18 cellular contexts compared by ENCODE assay signal in the genomic region with DNA sequence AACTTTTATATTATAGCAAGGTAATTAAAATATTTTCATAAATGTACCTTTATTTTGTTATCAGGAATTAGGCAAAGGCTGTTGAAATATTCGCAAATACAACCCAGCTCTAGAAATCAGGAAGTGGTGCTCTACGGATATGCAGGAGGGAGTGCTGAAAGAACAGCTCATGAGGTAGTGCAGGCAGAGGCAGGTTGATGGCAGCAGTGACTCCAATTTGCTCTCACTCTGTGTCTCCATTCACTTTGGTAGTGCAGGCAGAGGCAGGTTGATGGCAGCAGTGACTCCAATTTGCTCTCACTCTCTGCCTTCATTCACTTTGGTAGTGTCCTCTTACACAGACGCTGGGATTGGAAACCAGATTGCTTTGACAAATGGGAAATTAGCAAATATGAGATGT.
DNase-seq lines count a peak whose midpoint lies in the region; ATAC-seq and TF ChIP-seq lines count a peak whose summit lies in the region.
"Had no signal": no experiment of that assay in that cellular context is flagged by ENCODE, and none has a peak within 500 bp of the region (broad histone marks: within the 10 kb centered on the region; RNA-seq: fewer than 3 reads in every experiment).

No MANE protein-coding gene starts in this region.

- intact Hi-C loops in mammary epithelial cell (cut with micrococcal nuclease), result no loop called here

- CTCF ChIA-PET in mammary epithelial cell (lab: Charles Lee; ENCODE audit: low non-redundant PET), result interaction anchor here (0.5 to 0.7 kb wide), 2 partner anchors 152 to 1708 kb away, joined by 4 to 13 read pairs; no protein-coding TSS in a partner anchor

- no peak overlapping the region for H3K9ac ChIP-seq in mammary epithelial cell (ENCODE audit: insufficient read depth, low read length)

- no peak overlapping the region for H3K27ac ChIP-seq in mammary epithelial cell (ENCODE audit: insufficient read depth, low read depth, low read length)
- H3K27ac ChIP-seq: ascending aorta, dorsolateral prefrontal cortex, WERI-Rb-1 had no signal

- WGBS in mammary epithelial cell (ENCODE audit: low coverage, missing lambda C conversion rate), result 71% methylated on average over 3 of the region's 3 CpGs

- no peak for ATAC-seq in GM18907 (IDR thresholded peaks at IDR 0.05; ENCODE audit: unreplicated experiment)

- H3K9me3 ChIP-seq in mammary epithelial cell (replicated peaks; ENCODE audit: insufficient read depth, low read length), result no peaks in the 10 kb centered on the region
- H3K9me3 ChIP-seq: ascending aorta had no signal

- H3K4me2 ChIP-seq in mammary epithelial cell (ENCODE audit: insufficient read depth, low read depth, low read length), result no peak overlapping the region

- DNase-seq in T47D (ENCODE audit: low read depth in 1 of 2, low spot score in 1 of 2) (peak; percentile 26 to 82), mammary epithelial cell (no peak), NCI-H1092 treated with DMSO at 0.1 percent for 48 hours (lab: John Stamatoyannopoulos, UW) (peak; percentile 76), astrocyte of the hippocampus (ENCODE audit: low read depth, low spot score) (peak; percentile 18), renal cortical epithelial cell (ENCODE audit: low read depth) (peak; percentile 30)
- DNase-seq in activated effector memory CD4-positive, alpha-beta T cell treated with anti-CD3 and anti-CD28 coated beads, Interleukin-2, amount 50 U/mL, for 16 hours, result no peak
- DNase-seq in stimulated activated CD8-positive, alpha-beta memory T cell treated with anti-CD3 and anti-CD28 coated beads, Interleukin-4, amount 100 ng/mL, for 48 hours, result no peak
- DNase-seq: activated CD8-positive, alpha-beta memory T cell treated with anti-CD3 and anti-CD28 coated beads for 24 hours; activated gamma-delta T cell treated with Interleukin-2 at 50 U/mL for 16 hours; dorsolateral prefrontal cortex; HFFc6; NCI-H1436; NCI-H774; small intestine; substantia nigra; WERI-Rb-1 had no signal

- peaks cover 8% of the 10 kb centered on the region for H3K4me1 ChIP-seq in mammary epithelial cell (ENCODE audit: insufficient read depth, low read length)
- H3K4me1 ChIP-seq: ascending aorta had no signal

- no peaks in the 10 kb centered on the region for H3K27me3 ChIP-seq in mammary epithelial cell (ENCODE audit: insufficient read depth, low read length)
- H3K27me3 ChIP-seq: ascending aorta had no signal

- H2AFZ ChIP-seq in mammary epithelial cell (ENCODE audit: low read depth, low read length), result no peak overlapping the region

- dilution Hi-C loops in mammary epithelial cell (cut with HindIII; ENCODE audit: low sequenced_read_pairs), result no loop called here

- TF ChIP-seq CTCF in mammary epithelial cell (conservative IDR thresholded peaks at IDR 0.05 in 1 of 2, IDR thresholded peaks at IDR 0.05 in 1 of 2; ENCODE audit: extremely low read depth in 1 of 2, insufficient read depth in 1 of 2, low read depth in 1 of 2, low read length in 2 of 2), result peak in 1 of 2 donors; percentile 27

- H3K36me3 ChIP-seq in mammary epithelial cell (ENCODE audit: insufficient read depth, low read length), result no peaks in the 10 kb centered on the region
- H3K36me3 ChIP-seq: ascending aorta, WERI-Rb-1 had no signal

- H4K20me1 ChIP-seq in mammary epithelial cell (ENCODE audit: insufficient read depth, low read length), result no peaks in the 10 kb centered on the region

- no peak overlapping the region for H3K4me3 ChIP-seq in mammary epithelial cell (replicated peaks in 1 of 3; ENCODE audit: insufficient read depth in 1 of 3, low read depth in 2 of 3, low read length in 3 of 3)
- H3K4me3 ChIP-seq: ascending aorta, dorsolateral prefrontal cortex had no signal

- peaks cover under 1% of the 10 kb centered on the region for H3K79me2 ChIP-seq in mammary epithelial cell (ENCODE audit: insufficient read depth, low read length)

- in situ Hi-C loops in T47D (cut with HindIII; ENCODE audit: low pct_unique_long_range_greater_than_20kb, low sequenced_read_pairs) (no loop called here), mammary epithelial cell (cut with MboI; ENCODE audit: low sequenced_read_pairs in 2 of 2) (no loop called here)

- no TSS peak for BruUV-seq in mammary epithelial cell (replicated peaks; lab: Mats Ljungman, UMichigan)

Comparison
In these comparisons a context has a peak if more than half of its experiments do, and no peak if none do; other contexts are left out.
1. DNase-seq: peak in T47D (2 of 2), NCI-H1092 treated with DMSO at 0.1 percent for 48 hours (single experiment), astrocyte of the hippocampus (single experiment) and renal cortical epithelial cell (single experiment); none in mammary epithelial cell (single experiment), activated effector memory CD4-positive, alpha-beta T cell treated with anti-CD3 and anti-CD28 coated beads, Interleukin-2, amount 50 U/mL, for 16 hours (single experiment) and stimulated activated CD8-positive, alpha-beta memory T cell treated with anti-CD3 and anti-CD28 coated beads, Interleukin-4, amount 100 ng/mL, for 48 hours (single experiment).